ENCODE assay signal across 17 cellular contexts in the genomic region with DNA sequence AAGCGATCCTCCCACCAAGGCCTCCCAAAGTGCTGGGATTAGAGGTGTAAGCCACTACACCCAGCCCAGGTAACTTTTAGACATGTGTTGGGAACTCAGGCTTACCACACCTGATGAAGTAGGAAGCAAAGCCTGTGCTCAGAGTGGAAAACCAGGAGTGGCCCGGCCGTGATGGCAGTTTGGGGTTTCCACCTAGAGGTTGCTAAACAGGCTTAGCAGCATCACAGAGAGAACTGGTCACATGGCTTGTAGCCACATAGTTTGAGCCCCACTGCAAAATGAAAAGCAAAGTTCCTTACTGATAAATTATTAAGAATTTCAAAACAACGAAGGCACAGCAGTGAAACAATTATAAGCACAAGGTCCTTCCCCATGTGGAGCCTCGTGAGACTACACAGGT.
DNase-seq lines count a peak whose midpoint lies in the region; ATAC-seq, FAIRE-seq and TF ChIP-seq lines count a peak whose summit lies in the region.
"Had no signal": no experiment of that assay in that cellular context is flagged by ENCODE, and none has a peak within 500 bp of the region (broad histone marks: within the 10 kb centered on the region; RNA-seq: fewer than 3 reads in every experiment).

No MANE protein-coding gene starts in this region.

- H3K4me3 Mint-ChIP-seq in glutamatergic neuron (ENCODE audit: unreplicated experiment) = no peak overlapping the region
- H3K4me3 Mint-ChIP-seq: activated CD8-positive, alpha-beta T cell treated with anti-CD3 and anti-CD28 coated beads for 36 hours; CD14-positive monocyte had no signal

- H3K36me3 ChIP-seq in bronchial epithelial cell (ENCODE audit: control insufficient read depth, insufficient read depth, low read length) (no peaks in the 10 kb centered on the region), left lung (no peaks in the 10 kb centered on the region), upper lobe of right lung (no peaks in the 10 kb centered on the region)
- H3K36me3 ChIP-seq: left ventricle myocardium inferior had no signal

- DNase-seq in NCI-H345 (lab: John Stamatoyannopoulos, UW) (peak; percentile 24), NCI-H345 treated with DMSO at 0.1 percent for 48 hours (lab: John Stamatoyannopoulos, UW; ENCODE audit: unreplicated experiment) (no peak), bronchial epithelial cell (ENCODE audit: low read depth) (peak; percentile 47), left lung (peak; percentile 52 to 62), upper lobe of right lung (peak; percentile 75), NCI-H1930 (lab: John Stamatoyannopoulos, UW) (no peak), amygdala (lab: John Stamatoyannopoulos, UW) (no peak), glutamatergic neuron (no peak)
- DNase-seq: activated CD8-positive, alpha-beta T cell treated with anti-CD3 and anti-CD28 coated beads for 36 hours; central memory CD4-positive, alpha-beta T cell; hypothalamus; left ventricle myocardium inferior; NCI-H2227 treated with DMSO at 0.1 percent for 48 hours; small intestine had no signal

- H3K9me3 ChIP-seq in left lung = no peaks in the 10 kb centered on the region
- no peaks in the 10 kb centered on the region for H3K9me3 ChIP-seq in upper lobe of right lung
- H3K9me3 ChIP-seq: left ventricle myocardium inferior had no signal

- peaks cover 2% of the 10 kb centered on the region for H3K27me3 Mint-ChIP-seq in glutamatergic neuron (ENCODE audit: unreplicated experiment)

- no peaks in the 10 kb centered on the region for H3K4me1 Mint-ChIP-seq in glutamatergic neuron (ENCODE audit: low read depth, unreplicated experiment)
- H3K4me1 Mint-ChIP-seq: CD14-positive monocyte had no signal

- H3K4me1 ChIP-seq in left lung = no peaks in the 10 kb centered on the region
- no peaks in the 10 kb centered on the region for H3K4me1 ChIP-seq in upper lobe of right lung
- H3K4me1 ChIP-seq: left ventricle myocardium inferior, parathyroid adenoma had no signal

- intact Hi-C loops in left lung (cut with DNase I) (no loop called here), upper lobe of right lung (cut with DNase I) (no loop called here)

- H3K27ac Mint-ChIP-seq in glutamatergic neuron (ENCODE audit: unreplicated experiment) = no peak overlapping the region
- H3K27ac Mint-ChIP-seq: activated CD8-positive, alpha-beta T cell treated with anti-CD3 and anti-CD28 coated beads for 36 hours; CD14-positive monocyte had no signal

- no peak overlapping the region for H3K4me3 ChIP-seq in bronchial epithelial cell (ENCODE audit: low read depth, low read length)
- H3K4me3 ChIP-seq in left lung = no peak overlapping the region
- H3K4me3 ChIP-seq in upper lobe of right lung = no peak overlapping the region
- H3K4me3 ChIP-seq: left ventricle myocardium inferior had no signal

- H3K9me3 Mint-ChIP-seq in glutamatergic neuron (ENCODE audit: unreplicated experiment) = peaks cover 4% of the 10 kb centered on the region
- H3K9me3 Mint-ChIP-seq: activated CD8-positive, alpha-beta T cell treated with anti-CD3 and anti-CD28 coated beads for 36 hours had no signal

- FAIRE-seq in bronchial epithelial cell (lab: Jason Lieb, UNC) = no peak
- FAIRE-seq: small intestine had no signal

- H3K27ac ChIP-seq in left lung (no peak overlapping the region), upper lobe of right lung (peak overlapping the region; percentile 17)
- H3K27ac ChIP-seq: left ventricle myocardium inferior, parathyroid adenoma had no signal

- H3K27me3 ChIP-seq in bronchial epithelial cell (ENCODE audit: control insufficient read depth, insufficient read depth, low read length) (no peaks in the 10 kb centered on the region), left lung (no peaks in the 10 kb centered on the region), upper lobe of right lung (no peaks in the 10 kb centered on the region)

- TF ChIP-seq CTCF in bronchial epithelial cell (IDR thresholded peaks at IDR 0.05; ENCODE audit: insufficient read depth, low read length, severe bottlenecking) (no peak), left lung (IDR thresholded peaks at IDR 0.05) (no peak), upper lobe of right lung (IDR thresholded peaks at IDR 0.05) (no peak), glutamatergic neuron (IDR thresholded peaks at IDR 0.05; ENCODE audit: partially characterized antibody, unreplicated experiment) (no peak)

- peak; percentile 83 for ATAC-seq in left lung
- peak; percentile 92 for ATAC-seq in upper lobe of right lung
- ATAC-seq: activated CD8-positive, alpha-beta T cell treated with anti-CD3 and anti-CD28 coated beads for 36 hours; HCT116 had no signal

- peaks cover 6% of the 10 kb centered on the region for H3K36me3 Mint-ChIP-seq in glutamatergic neuron (ENCODE audit: unreplicated experiment)
- H3K36me3 Mint-ChIP-seq: CD14-positive monocyte had no signal

Comparison
In these comparisons a context has a peak if more than half of its experiments do, and no peak if none do; other contexts are left out.
1. DNase-seq: peak in NCI-H345 (single experiment), bronchial epithelial cell (single experiment), left lung (2 of 2) and upper lobe of right lung (single experiment); none in NCI-H345 treated with DMSO at 0.1 percent for 48 hours (single experiment), NCI-H1930 (0 of 2), amygdala (0 of 56) and glutamatergic neuron (single experiment).